In the genomic region with DNA sequence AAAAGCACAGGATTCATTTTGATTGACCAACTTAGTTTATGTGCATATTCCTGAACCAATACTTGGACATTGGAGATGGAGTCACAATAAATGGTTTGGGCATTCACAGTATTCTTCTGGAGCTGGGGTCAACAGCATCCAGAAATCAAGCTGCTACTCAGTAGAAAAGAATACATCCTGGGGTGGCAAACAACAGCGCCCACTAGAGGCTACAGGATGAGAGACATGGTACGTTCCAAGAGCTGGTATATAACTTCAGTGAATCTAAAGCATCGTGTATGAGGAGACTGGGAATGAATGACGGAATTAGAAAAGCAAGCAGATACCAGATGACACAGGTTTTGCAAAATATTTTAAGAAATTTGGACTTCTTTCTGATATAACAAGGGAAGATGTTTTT, we compare ENCODE assay signal across 8 cellular contexts.
DNase-seq lines count a peak whose midpoint lies in the region; ATAC-seq and TF ChIP-seq lines count a peak whose summit lies in the region.

No MANE protein-coding gene starts in this region.

- H3K4me3 Mint-ChIP-seq in osteocyte (ENCODE audit: unreplicated experiment), result no peak overlapping the region

- H3K36me3 Mint-ChIP-seq in osteocyte (ENCODE audit: unreplicated experiment), result no peaks in the 10 kb centered on the region

- H3K4me3 ChIP-seq in left ventricle myocardium inferior, result no peak overlapping the region
- no peak overlapping the region for H3K4me3 ChIP-seq in cardiac fibroblast (replicated peaks in 1 of 2; ENCODE audit: low read depth in 2 of 2, low read length in 2 of 2)
- no peak overlapping the region for H3K4me3 ChIP-seq in effector memory CD4-positive, alpha-beta T cell (ENCODE audit: insufficient read depth, low read depth, low read length, poor library complexity, severe bottlenecking)
- no peak overlapping the region for H3K4me3 ChIP-seq in coronary artery

- no peaks in the 10 kb centered on the region for H3K27me3 ChIP-seq in left ventricle myocardium inferior (ENCODE audit: low read depth)
- no peaks in the 10 kb centered on the region for H3K27me3 ChIP-seq in effector memory CD4-positive, alpha-beta T cell (replicated peaks; ENCODE audit: control insufficient read depth, insufficient read depth, low read length, poor library complexity, severe bottlenecking)

- peaks cover 13% of the 10 kb centered on the region for H3K4me1 ChIP-seq in left ventricle myocardium inferior
- no peaks in the 10 kb centered on the region for H3K4me1 ChIP-seq in effector memory CD4-positive, alpha-beta T cell (ENCODE audit: control insufficient read depth, insufficient read depth, low read length, poor library complexity, severe bottlenecking)

- no peaks in the 10 kb centered on the region for H3K36me3 ChIP-seq in left ventricle myocardium inferior
- no peaks in the 10 kb centered on the region for H3K36me3 ChIP-seq in effector memory CD4-positive, alpha-beta T cell (ENCODE audit: control insufficient read depth, insufficient read depth, low read length)

- TF ChIP-seq CTCF in left ventricle myocardium inferior (IDR thresholded peaks at IDR 0.05; ENCODE audit: borderline replicate concordance) (peak; percentile 39), cardiac fibroblast (IDR thresholded peaks at IDR 0.05; ENCODE audit: low read depth, low read length) (peak; percentile 58), osteocyte (IDR thresholded peaks at IDR 0.05) (peak; percentile 49), coronary artery (IDR thresholded peaks at IDR 0.05) (no peak)

- ATAC-seq in left cardiac atrium, result no peak

- peaks cover 11% of the 10 kb centered on the region for H3K9me3 Mint-ChIP-seq in osteocyte (ENCODE audit: unreplicated experiment)

- DNase-seq in left ventricle myocardium inferior, result no peak
- no peak for DNase-seq in left cardiac atrium
- peak; percentile 23 for DNase-seq in HuH-7.5 (ENCODE audit: low spot score)
- DNase-seq in cardiac fibroblast (ENCODE audit: low read depth in 2 of 2), result peak; percentile 28 to 33
- no peak for DNase-seq in osteocyte (ENCODE audit: extremely low spot score, unreplicated experiment)
- DNase-seq in effector memory CD4-positive, alpha-beta T cell, result no peak
- DNase-seq in coronary artery (ENCODE audit: low spot score), result no peak
- no peak for DNase-seq in stimulated activated CD4-positive, alpha-beta T cell treated with anti-CD3 and anti-CD28 coated beads, Interleukin-15, amount 100 ng/mL, for 24 hours

- no peaks in the 10 kb centered on the region for H3K27me3 Mint-ChIP-seq in osteocyte (ENCODE audit: unreplicated experiment)

- peaks cover 7% of the 10 kb centered on the region for H3K9me3 ChIP-seq in left ventricle myocardium inferior (replicated peaks)
- H3K9me3 ChIP-seq in effector memory CD4-positive, alpha-beta T cell (ENCODE audit: control insufficient read depth, low read length), result no peaks in the 10 kb centered on the region

- H3K4me1 Mint-ChIP-seq in osteocyte (ENCODE audit: unreplicated experiment), result peaks cover 33% of the 10 kb centered on the region

- intact Hi-C loops in left ventricle myocardium inferior (cut with micrococcal nuclease), result no loop called here
- intact Hi-C loops in left cardiac atrium (cut with DNase I), result no loop called here

- H3K27ac ChIP-seq in left ventricle myocardium inferior (replicated peaks) (no peak overlapping the region), coronary artery (no peak overlapping the region)
- no peak overlapping the region for H3K27ac ChIP-seq in effector memory CD4-positive, alpha-beta T cell (ENCODE audit: insufficient read depth, low read length, poor library complexity, severe bottlenecking)

- no peak overlapping the region for H3K27ac Mint-ChIP-seq in osteocyte (ENCODE audit: unreplicated experiment)

Comparison
In these comparisons a context has a peak if more than half of its experiments do, and no peak if none do; other contexts are left out.
1. DNase-seq: peak in HuH-7.5 (single experiment) and cardiac fibroblast (2 of 2); none in left ventricle myocardium inferior (single experiment), left cardiac atrium (single experiment), osteocyte (single experiment), effector memory CD4-positive, alpha-beta T cell (0 of 3), coronary artery (single experiment) and stimulated activated CD4-positive, alpha-beta T cell treated with anti-CD3 and anti-CD28 coated beads, Interleukin-15, amount 100 ng/mL, for 24 hours (single experiment).